Comparison of ENCODE assay signal across 8 cellular contexts in the genomic region with DNA sequence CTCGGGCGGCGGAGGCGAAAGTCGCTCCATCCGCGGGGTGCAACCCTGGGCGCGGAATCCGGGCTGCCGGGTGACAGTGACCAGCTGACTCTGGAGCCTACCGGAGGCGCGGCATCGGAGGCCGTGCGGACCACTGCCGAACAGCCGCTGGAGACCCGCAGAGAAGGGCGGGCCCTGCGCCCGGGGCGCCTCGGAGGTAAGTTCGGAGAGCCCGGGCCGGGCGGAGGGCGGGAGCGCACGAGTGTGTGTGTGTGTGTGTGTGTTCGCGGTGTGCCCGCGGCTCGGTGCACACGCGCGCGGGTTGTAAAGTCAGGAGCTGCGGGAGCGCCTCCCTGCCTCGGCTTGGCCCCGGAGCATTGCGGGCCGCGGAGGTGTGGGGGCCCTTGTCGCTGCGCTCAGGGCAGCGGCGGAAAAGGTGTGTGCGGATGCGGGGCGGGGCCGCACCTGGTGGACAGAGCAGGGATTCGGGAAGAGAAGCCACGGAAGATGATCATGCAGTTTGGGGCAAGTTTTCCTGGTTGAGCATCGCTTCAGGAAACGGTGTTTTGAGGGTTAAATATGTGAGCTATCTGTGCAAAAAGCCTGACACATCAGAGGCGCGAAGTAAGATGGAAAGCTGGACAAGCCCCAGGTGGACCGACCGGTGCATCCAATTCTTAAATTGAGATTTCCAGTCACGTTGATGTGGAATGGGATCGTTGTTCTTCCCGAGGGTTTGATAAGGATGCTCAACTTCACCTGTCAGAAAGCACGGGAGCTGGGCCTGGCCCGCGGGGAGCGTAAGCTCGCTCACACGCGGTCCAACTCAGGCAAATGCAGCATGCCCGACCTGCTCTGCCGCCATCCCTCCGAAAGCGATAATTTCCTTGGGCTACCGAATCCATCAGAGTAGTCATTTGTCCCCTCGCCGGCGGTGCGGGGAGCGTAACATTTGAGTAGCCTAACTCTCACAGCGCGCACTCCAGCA. TPM values are rescaled to one million over a fixed set of nuclear protein-coding genes. Genes with fewer than 3 reads are reported as not detected.
DNase-seq lines count a peak whose midpoint lies in the region; ATAC-seq and TF ChIP-seq lines count a peak whose summit lies in the region.

No MANE protein-coding gene starts in this region.

- no peaks in the 10 kb centered on the region for H3K36me3 ChIP-seq in mesenchymal stem cell (ENCODE audit: control insufficient read depth in 1 of 2, insufficient read depth in 2 of 2, low read depth in 1 of 2, low read length in 2 of 2)

- 5% methylated on average over 83 of the region's 86 CpGs for WGBS in mesenchymal stem cell

- H2BK15ac ChIP-seq in mesenchymal stem cell (ENCODE audit: low read depth, poor library complexity, severe bottlenecking) = no peak overlapping the region

- H3K4me2 ChIP-seq in mesenchymal stem cell (ENCODE audit: low read length, poor library complexity, severe bottlenecking) = peak overlapping the region; percentile 93

- peaks cover 68% of the 10 kb centered on the region in 2 experiments for H3K27me3 ChIP-seq in mesenchymal stem cell (ENCODE audit: control insufficient read depth in 1 of 2, insufficient read depth in 1 of 2, low read length in 2 of 2)

- H4K91ac ChIP-seq in mesenchymal stem cell (ENCODE audit: low read length) = no peak overlapping the region

- H2AK5ac ChIP-seq in mesenchymal stem cell (ENCODE audit: low read length, severe bottlenecking) = no peak overlapping the region

- no peak overlapping the region for H4K8ac ChIP-seq in mesenchymal stem cell (ENCODE audit: low read length)

- H3K9ac ChIP-seq in mesenchymal stem cell (ENCODE audit: low read length) = peak overlapping the region; percentile 62

- H3K9me3 ChIP-seq in mesenchymal stem cell (ENCODE audit: control insufficient read depth, low read length) = no peaks in the 10 kb centered on the region

- DNase-seq in stimulated activated CD4-positive, alpha-beta T cell treated with anti-CD3 and anti-CD28 coated beads, Interleukin-15, amount 100 ng/mL, for 24 hours = peak; percentile 15
- DNase-seq in stimulated activated CD4-positive, alpha-beta T cell treated with anti-CD3 and anti-CD28 coated beads, Interleukin-12 subunit alpha, Interleukin-12 subunit beta, amount 100 ng/mL, for 4 hours = no peak
- DNase-seq in choroid plexus epithelial cell (ENCODE audit: low read depth) = peak; percentile 15
- DNase-seq in mesenchymal stem cell = no peak
- DNase-seq in KG1 (lab: John Stamatoyannopoulos, UW) = no peak
- DNase-seq in GM03348 (ENCODE audit: low spot score) = no peak
- no peak for DNase-seq in kidney tubule cell (ENCODE audit: low spot score)

- H2BK12ac ChIP-seq in mesenchymal stem cell (ENCODE audit: low read length in 2 of 2) = no peak overlapping the region

- TF ChIP-seq CTCF in choroid plexus epithelial cell (conservative IDR thresholded peaks at IDR 0.05; ENCODE audit: low read depth, low read length) = no peak

- H2BK120ac ChIP-seq in mesenchymal stem cell (ENCODE audit: low read depth, low read length) = no peak overlapping the region

- peak overlapping the region in 1 of 2 experiments; percentile 85 for H3K23ac ChIP-seq in mesenchymal stem cell (ENCODE audit: low read length in 2 of 2)

- H2AFZ ChIP-seq in mesenchymal stem cell (ENCODE audit: low read depth, low read length) = peak overlapping the region; percentile 84

- no peak overlapping the region for H3K14ac ChIP-seq in mesenchymal stem cell (ENCODE audit: low read length in 2 of 2)

- H3K4me3 ChIP-seq in choroid plexus epithelial cell (ENCODE audit: low read depth, low read length) (peak overlapping the region; percentile 56), mesenchymal stem cell (ENCODE audit: insufficient read depth in 1 of 2, low read depth in 1 of 2, low read length in 2 of 2) (peak overlapping the region; percentile 60 to 78)

- no peak overlapping the region for H2BK5ac ChIP-seq in mesenchymal stem cell (ENCODE audit: low read depth, low read length, poor library complexity, severe bottlenecking)

- H3K4me1 ChIP-seq in mesenchymal stem cell (ENCODE audit: control insufficient read depth, insufficient read depth, low read depth, low read length) = peaks cover 20% of the 10 kb centered on the region

- ATAC-seq in HG03354 (IDR thresholded peaks at IDR 0.05; ENCODE audit: poor library complexity, severe bottlenecking, unreplicated experiment) = no peak

- H3K79me1 ChIP-seq in mesenchymal stem cell (replicated peaks; ENCODE audit: low read length, poor library complexity, severe bottlenecking) = no peaks in the 10 kb centered on the region

- no peak overlapping the region for H3K4ac ChIP-seq in mesenchymal stem cell (ENCODE audit: low read depth in 1 of 2, low read length in 2 of 2)

- no peak overlapping the region for H3K18ac ChIP-seq in mesenchymal stem cell (ENCODE audit: low read depth in 1 of 2, low read length in 2 of 2)

- no peak overlapping the region for H3K27ac ChIP-seq in mesenchymal stem cell (ENCODE audit: low read length, poor library complexity, severe bottlenecking)

RNA-seq across cellular contexts. Expression of a gene that starts 0.5 kb away (rescaled TPM):
- polyA plus RNA-seq in mesenchymal stem cell (2013, experiment 1 of 2) = 1.1 TPM
- polyA plus RNA-seq in mesenchymal stem cell (2013, experiment 2 of 2) = 1.3 TPM

Comparison
In these comparisons a context has a peak if more than half of its experiments do, and no peak if none do; other contexts are left out.
1. DNase-seq: peak in stimulated activated CD4-positive, alpha-beta T cell treated with anti-CD3 and anti-CD28 coated beads, Interleukin-15, amount 100 ng/mL, for 24 hours (single experiment) and choroid plexus epithelial cell (single experiment); none in stimulated activated CD4-positive, alpha-beta T cell treated with anti-CD3 and anti-CD28 coated beads, Interleukin-12 subunit alpha, Interleukin-12 subunit beta, amount 100 ng/mL, for 4 hours (single experiment), mesenchymal stem cell (single experiment), KG1 (single experiment), GM03348 (single experiment) and kidney tubule cell (single experiment).